Comparison of ENCODE assay signal across 2 cellular contexts in genomic region chr15:93071469-93071891, GRCh38.
TF ChIP-seq lines count a peak whose summit lies in the region.

No MANE protein-coding gene starts in this region.

TF ChIP-seq in SK-N-SH, 30 proteins besides CTCF, POLR2A, EP300 and RAD21 (continued from another document):
- TF ChIP-seq REST (IDR thresholded peaks at IDR 0.05; ENCODE audit: low read depth, low read length) (no peak), NFIC (IDR thresholded peaks at IDR 0.05; ENCODE audit: borderline replicate concordance) (no peak), SMC3 (IDR thresholded peaks at IDR 0.05; ENCODE audit: low read depth, low read length) (no peak), EZH2phosphoT487 (IDR thresholded peaks at IDR 0.05; ENCODE audit: borderline replicate concordance, low read depth) (no peak), PBX3 (IDR thresholded peaks at IDR 0.05) (no peak), NRF1 (IDR thresholded peaks at IDR 0.05; ENCODE audit: low read depth, low read length) (no peak), CHD2 (IDR thresholded peaks at IDR 0.05; ENCODE audit: low read length, partially characterized antibody) (no peak)

TF ChIP-seq in SK-N-SH treated with all-trans-retinoic acid at 6 μM for 48 hours, 23 proteins besides CTCF, POLR2A, EP300 and RAD21 (continued from another document):
- TF ChIP-seq TSHZ2 (CRISPR knock-in tag; IDR thresholded peaks at IDR 0.05) (no peak), RARB (CRISPR knock-in tag; IDR thresholded peaks at IDR 0.05) (no peak), ZNF565 (CRISPR knock-in tag; conservative IDR thresholded peaks at IDR 0.05; ENCODE audit: low read depth) (no peak), ZFP30 (CRISPR knock-in tag; IDR thresholded peaks at IDR 0.05) (no peak), ZFP3 (CRISPR knock-in tag; IDR thresholded peaks at IDR 0.05) (no peak), ESRRG (CRISPR knock-in tag; IDR thresholded peaks at IDR 0.05) (no peak), OSR1 (CRISPR knock-in tag; IDR thresholded peaks at IDR 0.05) (no peak), GLIS3 (CRISPR knock-in tag; IDR thresholded peaks at IDR 0.05) (no peak), POU6F1 (CRISPR knock-in tag; IDR thresholded peaks at IDR 0.05; ENCODE audit: borderline replicate concordance, low read depth) (no peak)
